In genomic region chr22:45317551-45318167, GRCh38 we compare ENCODE assay signal across 9 cellular contexts. TPM values are rescaled to one million over a fixed set of nuclear protein-coding genes. Genes with fewer than 3 reads are reported as not detected.
DNase-seq lines count a peak whose midpoint lies in the region; ATAC-seq, FAIRE-seq and TF ChIP-seq lines count a peak whose summit lies in the region.
"Had no signal": no experiment of that assay in that cellular context is flagged by ENCODE, and none has a peak within 500 bp of the region (broad histone marks: within the 10 kb centered on the region; RNA-seq: fewer than 3 reads in every experiment).

No MANE protein-coding gene starts in this region.

- 75% methylated on average over 16 of the region's 19 CpGs for WGBS in K562 (ENCODE audit: insufficient coverage, low coverage, missing lambda C conversion rate)
- WGBS in suprapubic skin, result 17% methylated on average over 19 of the region's 19 CpGs

- H3K9me1 ChIP-seq in K562 (ENCODE audit: control insufficient read depth, insufficient read depth, low read length), result peaks cover 7% of the 10 kb centered on the region

- H3K36me3 ChIP-seq in K562 (ENCODE audit: control insufficient read depth, insufficient read depth, low read length) (peaks cover 52% of the 10 kb centered on the region), kidney (ENCODE audit: control insufficient read depth in 1 of 2, insufficient read depth in 2 of 2, low read length in 2 of 2) (peaks cover 0 to 2% of the 10 kb centered on the region in 2 donors), suprapubic skin (peaks cover 6% of the 10 kb centered on the region)

- POLR2A ChIA-PET in K562 (lab: Yijun Ruan, JAX), result no interaction called here

- no peak for TF ChIP-seq RAD21 in K562 (CRISPR knock-in tag; conservative IDR thresholded peaks at IDR 0.05 in 1 of 2, IDR thresholded peaks at IDR 0.05 in 1 of 2)

- FAIRE-seq in K562 (lab: Jason Lieb, UNC), result no peak
- no peak for FAIRE-seq in kidney (lab: Jason Lieb, UNC)

- no peak overlapping the region for H2AFZ ChIP-seq in K562 (ENCODE audit: low read depth, low read length)

- H3K9me3 ChIP-seq in K562 (replicated peaks; ENCODE audit: control insufficient read depth, insufficient read depth, low read depth, low read length) (no peaks in the 10 kb centered on the region), kidney (ENCODE audit: control insufficient read depth in 1 of 2, low read length in 2 of 2) (no peaks in the 10 kb centered on the region), suprapubic skin (no peaks in the 10 kb centered on the region)

- H3K9ac ChIP-seq in K562 (ENCODE audit: insufficient read depth in 1 of 2, low read depth in 2 of 2, low read length in 2 of 2) (peak overlapping the region in 1 of 2 experiments; percentile 40; a peak in 2 of 4 replicates), kidney (ENCODE audit: low read length in 2 of 2) (peak overlapping the region in 1 of 2 donors; percentile 2)

- DNase-seq in Caki2 (ENCODE audit: low read depth) (peak; percentile 36), NCI-H1436 treated with DMSO at 0.1 percent for 48 hours (lab: John Stamatoyannopoulos, UW) (peak; percentile 34), K562 (ENCODE audit: extremely low read depth in 1 of 4, low spot score in 3 of 4) (no peak), kidney (no peak), suprapubic skin (ENCODE audit: low spot score in 2 of 2) (peak in 1 of 2 donors; percentile 79)

- H3K4me3 ChIP-seq in K562, result no peak overlapping the region
- no peak overlapping the region for H3K4me3 ChIP-seq in kidney (ENCODE audit: low read length in 2 of 2)
- H3K4me3 ChIP-seq in suprapubic skin, result no peak overlapping the region

- TF ChIP-seq EP300 in K562 (IDR thresholded peaks at IDR 0.05; ENCODE audit: low read length), result no peak
- TF ChIP-seq EP300 in suprapubic skin (IDR thresholded peaks at IDR 0.05), result no peak

- no TSS peak for BruUV-seq in K562 (replicated peaks; lab: Mats Ljungman, UMichigan)

- in situ Hi-C loops in Caki2 (cut with HindIII; ENCODE audit: low pct_unique_long_range_greater_than_20kb, low sequenced_read_pairs) (no loop called here), K562 (cut with MboI) (no loop called here)

- TF ChIP-seq CTCF in K562 (IDR thresholded peaks at IDR 0.05 in 2 of 3, conservative IDR thresholded peaks at IDR 0.05 in 1 of 3; ENCODE audit: insufficient read depth in 2 of 3, low read depth in 1 of 3, low read length in 3 of 3) (no peak), kidney (IDR thresholded peaks at IDR 0.05; ENCODE audit: borderline replicate concordance, extremely low read depth, insufficient read depth) (peak; percentile 21), suprapubic skin (IDR thresholded peaks at IDR 0.05) (peak; percentile 40 to 52)

- no peak overlapping the region for H3K4me2 ChIP-seq in K562 (ENCODE audit: insufficient read depth, low read length)

- peaks cover 98% of the 10 kb centered on the region for H3K79me2 ChIP-seq in K562 (ENCODE audit: control insufficient read depth, insufficient read depth, low read length)

- ATAC-seq in K562, result no peak
- no peak for ATAC-seq in GM21528 (IDR thresholded peaks at IDR 0.05; ENCODE audit: low FRiP score, unreplicated experiment)
- ATAC-seq in HG03045 (IDR thresholded peaks at IDR 0.05; ENCODE audit: unreplicated experiment), result no peak
- no peak for ATAC-seq in HG03565 (IDR thresholded peaks at IDR 0.05; ENCODE audit: unreplicated experiment)

- CTCF ChIA-PET in K562 (lab: Yijun Ruan, JAX; ENCODE audit: low intra/inter-chr PET ratio), result no interaction called here

- H3K27me3 ChIP-seq in K562 (ENCODE audit: control insufficient read depth in 2 of 2, insufficient read depth in 2 of 2, low read length in 2 of 2) (no peaks in the 10 kb centered on the region), suprapubic skin (no peaks in the 10 kb centered on the region)

- no peak for TF ChIP-seq POLR2A in K562 (conservative IDR thresholded peaks at IDR 0.05)
- no peak for TF ChIP-seq POLR2A in suprapubic skin (IDR thresholded peaks at IDR 0.05)

- peaks cover 25% of the 10 kb centered on the region; the same call in 1 of the 2 replicates for H4K20me1 ChIP-seq in K562 (replicated peaks; ENCODE audit: control insufficient read depth, insufficient read depth, low read length)

- H3K4me1 ChIP-seq in K562 (replicated peaks in 1 of 2; ENCODE audit: control insufficient read depth in 2 of 2, insufficient read depth in 2 of 2, low read length in 2 of 2), result peaks cover 15 to 60% of the 10 kb centered on the region in 2 experiments
- H3K4me1 ChIP-seq in kidney (ENCODE audit: control insufficient read depth in 1 of 2, insufficient read depth in 1 of 2, low read depth in 1 of 2, low read length in 2 of 2), result peaks cover 0 to 2% of the 10 kb centered on the region in 2 donors
- peaks cover 50% of the 10 kb centered on the region for H3K4me1 ChIP-seq in suprapubic skin

- intact Hi-C loops in K562 (cut with micrococcal nuclease) (no loop called here), kidney (cut with DNase I) (no loop called here)

- H3K27ac ChIP-seq in K562 (ENCODE audit: extremely low read depth, low read depth, low read length) (no peak overlapping the region), kidney (ENCODE audit: low read depth in 2 of 2, low read length in 2 of 2) (peak overlapping the region; percentile 11 to 65), suprapubic skin (peak overlapping the region; percentile 32)

TF ChIP-seq in K562, 482 proteins besides CTCF, POLR2A, EP300 and RAD21 (continues in another document):
- TF ChIP-seq BCLAF1 (IDR thresholded peaks at IDR 0.05; ENCODE audit: borderline replicate concordance in 1 of 2, control insufficient read depth in 1 of 2, low read depth in 2 of 2, low read length in 1 of 2) (no peak), HDAC2 (IDR thresholded peaks at IDR 0.05) (0 out of 2 replicates have a peak, but pooled peaks have one; percentile 18)

RNA-seq across cellular contexts. Expression of gene FAM118A, which starts 7.9 kb away (rescaled TPM):
- 14.6 and 35.8 TPM in 2 replicates for total RNA-seq in Caki2 (2014; rRNA removed; shearing (Covaris generic); ENCODE audit: low replicate concordance)
- total RNA-seq in K562 (2011; cell fraction: chromatin; rRNA removed; ENCODE audit: low replicate concordance), result 805 and 856 TPM in 2 replicates
- 514 and 529 TPM in 2 replicates for total RNA-seq in K562 (2011; cell fraction: nucleolus; rRNA removed)
- total RNA-seq in K562 (2011; cell fraction: nucleoplasm; rRNA removed), result 508 and 540 TPM in 2 replicates
- total RNA-seq in K562 (2014; rRNA removed) (54.2 and 59.8 TPM in 2 replicates), K562 (2014; rRNA removed; fragmentation: Illumina TruSeq; extraction: Trizol) (51.1 and 59.4 TPM in 2 replicates), K562 (2015; rRNA removed; fragmentation: Illumina TruSeq; extraction: Trizol) (54.9 and 57.5 TPM in 2 replicates), K562 (2021) (63.0 and 72.9 TPM in 2 replicates), kidney (13.0 TPM), suprapubic skin (10 to 100 TPM; 22.7 to 65.8 (median 37.2) TPM)
- polyA plus RNA-seq in K562 (2011; rRNA removed) (205 and 223 TPM in 2 replicates), K562 (2014; fragmentation: Illumina TruSeq; extraction: Trizol) (71.2 and 76.9 TPM in 2 replicates), K562 (2014; fragmentation: Nextera tagmentation; extraction: Ambion mirVana) (10 to 100 TPM; 17.0 to 19.7 TPM), K562 (2014; rRNA removed) (122 and 150 TPM in 2 replicates), kidney (ENCODE audit: insufficient read depth, low read depth, low replicate concordance) (5.7 TPM)
- polyA plus RNA-seq in K562 (2011; cell fraction: cytosol; rRNA removed), result 71.6 and 100.0 TPM in 2 replicates
- 633 and 866 TPM in 2 replicates for polyA plus RNA-seq in K562 (2011; cell fraction: nucleus; rRNA removed)
- polyA plus RNA-seq in K562 (2012), result 85.2 and 154 TPM in 2 replicates
- polyA minus RNA-seq in K562 (2011; rRNA and poly(A)+ RNA removed), result 49.8 and 57.6 TPM in 2 replicates
- 30.9 and 31.2 TPM in 2 replicates for polyA minus RNA-seq in K562 (2011; cell fraction: cytosol; rRNA and poly(A)+ RNA removed)
- polyA minus RNA-seq in K562 (2011; cell fraction: nucleus; rRNA and poly(A)+ RNA removed), result 105 and 107 TPM in 2 replicates

RNA-seq across cellular contexts. Expression of gene UPK3A, which starts 32.9 kb away (rescaled TPM):
- 2.1 and 5.9 TPM in 2 replicates for total RNA-seq in Caki2 (2014; rRNA removed; shearing (Covaris generic); ENCODE audit: low replicate concordance)
- not detected in 2 replicates for total RNA-seq in K562 (2011; cell fraction: chromatin; rRNA removed; ENCODE audit: low replicate concordance)
- not detected in 2 replicates for total RNA-seq in K562 (2011; cell fraction: nucleolus; rRNA removed)
- not detected in 2 replicates for total RNA-seq in K562 (2011; cell fraction: nucleoplasm; rRNA removed)
- not detected in 2 replicates for total RNA-seq in K562 (2014; rRNA removed)
- total RNA-seq in K562 (2014; rRNA removed; fragmentation: Illumina TruSeq; extraction: Trizol), result not detected in 2 replicates
- not detected in 2 replicates for total RNA-seq in K562 (2015; rRNA removed; fragmentation: Illumina TruSeq; extraction: Trizol)
- not detected in 2 replicates for total RNA-seq in K562 (2021)
- not detected in 2 replicates for polyA plus RNA-seq in K562 (2011; rRNA removed)
- not detected in 2 replicates for polyA plus RNA-seq in K562 (2011; cell fraction: cytosol; rRNA removed)
- not detected in 2 replicates for polyA plus RNA-seq in K562 (2011; cell fraction: nucleus; rRNA removed)
- not detected in 2 replicates for polyA plus RNA-seq in K562 (2012)
- polyA plus RNA-seq in K562 (2014; fragmentation: Illumina TruSeq; extraction: Trizol), result not detected in 2 replicates
- polyA plus RNA-seq in K562 (2014; fragmentation: Nextera tagmentation; extraction: Ambion mirVana), result not detected
- not detected in 2 replicates for polyA plus RNA-seq in K562 (2014; rRNA removed)
- polyA minus RNA-seq in K562 (2011; rRNA and poly(A)+ RNA removed), result not detected in 2 replicates
- polyA minus RNA-seq in K562 (2011; cell fraction: cytosol; rRNA and poly(A)+ RNA removed), result not detected in 2 replicates
- not detected in 2 replicates for polyA minus RNA-seq in K562 (2011; cell fraction: nucleus; rRNA and poly(A)+ RNA removed)
- total RNA-seq in kidney, result not detected
- polyA plus RNA-seq in kidney (ENCODE audit: insufficient read depth, low read depth, low replicate concordance), result not detected
- total RNA-seq in suprapubic skin, result not detected
- total RNA-seq: NCI-H460 had no signal

Comparison
In these comparisons a context has a peak if more than half of its experiments do, and no peak if none do; other contexts are left out.
1. DNase-seq: peak in Caki2 (single experiment) and NCI-H1436 treated with DMSO at 0.1 percent for 48 hours (single experiment); none in K562 (0 of 4) and kidney (single experiment).
2. CTCF ChIP-seq: peak in kidney (single experiment) and suprapubic skin (2 of 2); none in K562 (0 of 3).